ENCODE assay signal across 8 cellular contexts in genomic region chr18:10524507-10525425, GRCh38. TPM values are rescaled to one million over a fixed set of nuclear protein-coding genes. Genes with fewer than 3 reads are reported as not detected.
A peak's percentile ranks its signal among the peaks of the same experiment; 100 is the strongest.
DNase-seq lines count a peak whose midpoint lies in the region; ATAC-seq, FAIRE-seq and TF ChIP-seq lines count a peak whose summit lies in the region.

No MANE protein-coding gene starts in this region.

- BruUV-seq in Panc1 (replicated peaks; lab: Mats Ljungman, UMichigan): no TSS peak

- FAIRE-seq in HTR-8/SVneo (lab: Jason Lieb, UNC): no peak

- H3K4me1 ChIP-seq in GM23248 (ENCODE audit: insufficient read depth) (peaks cover 20% of the 10 kb centered on the region), Panc1 (ENCODE audit: control insufficient read depth, insufficient read depth, low read length) (peaks cover 4% of the 10 kb centered on the region; the same call in 1 of the 2 replicates)

- peaks cover 6% of the 10 kb centered on the region; the same call in 1 of the 2 replicates for H4K20me1 ChIP-seq in GM23248 (ENCODE audit: insufficient read depth)

- no peaks in the 10 kb centered on the region for H3K9me3 ChIP-seq in GM23248 (ENCODE audit: low read depth)
- H3K9me3 ChIP-seq in Panc1 (ENCODE audit: control insufficient read depth, insufficient read depth, low read depth, low read length): no peaks in the 10 kb centered on the region

- DNase-seq in GM23248 (peak; percentile 74), Panc1 (ENCODE audit: low read depth, low spot score) (no peak), epithelial cell of prostate (ENCODE audit: low read depth, low spot score) (no peak), sciatic nerve (ENCODE audit: low spot score) (no peak), HTR-8/SVneo (ENCODE audit: insufficient read length, low spot score) (no peak), NCI-H2107 treated with DMSO at 0.1 percent for 48 hours (lab: John Stamatoyannopoulos, UW; ENCODE audit: unreplicated experiment) (no peak)

- H3K4me2 ChIP-seq in GM23248 (ENCODE audit: unreplicated experiment): peak overlapping the region; percentile 91

- 34% methylated on average over 11 of the region's 11 CpGs for WGBS in GM23248 (ENCODE audit: low coverage in 1 of 2, low lambda C conversion rate in 2 of 2, missing lambda C conversion rate in 2 of 2), 2 experiments

- peaks cover 16% of the 10 kb centered on the region for H3F3A ChIP-seq in GM23248 (ENCODE audit: insufficient read depth)

- H3K27me3 ChIP-seq in GM23248 (replicated peaks; ENCODE audit: insufficient read depth): no peaks in the 10 kb centered on the region
- H3K27me3 ChIP-seq in Panc1 (ENCODE audit: control insufficient read depth, insufficient read depth, low read length): 0 out of 2 replicates have a peak, but pooled peaks cover under 1% of the 10 kb centered on the region

- H3K27ac ChIP-seq in GM23248 (peak overlapping the region; percentile 76), Panc1 (ENCODE audit: low read length) (peak overlapping the region; percentile 77; the same call in 1 of the 2 replicates), epithelial cell of prostate (peak overlapping the region; percentile 81)

- H3K36me3 ChIP-seq in GM23248 (ENCODE audit: low read depth) (no peaks in the 10 kb centered on the region), Panc1 (ENCODE audit: control insufficient read depth, insufficient read depth, low read length) (no peaks in the 10 kb centered on the region)

- H3K9me2 ChIP-seq in GM23248 (ENCODE audit: insufficient read depth): no peaks in the 10 kb centered on the region

- H3K79me2 ChIP-seq in GM23248 (ENCODE audit: insufficient read depth): peaks cover 36% of the 10 kb centered on the region

- H3K4me3 ChIP-seq in GM23248: peak overlapping the region; percentile 87
- H3K4me3 ChIP-seq in Panc1 (ENCODE audit: low read depth in 2 of 2, low read length in 2 of 2): peak overlapping the region; percentile 97 to 98

- in situ Hi-C loops in GM23248 (cut with MboI) (loop anchor here (5.0 to 25.0 kb wide), 2 partner anchors 552 to 837 kb away; no protein-coding TSS in a partner anchor), Panc1 (cut with HindIII; ENCODE audit: low pct_unique_long_range_greater_than_20kb, low sequenced_read_pairs) (no loop called here)

- POLR2A ChIA-PET in Panc1 (lab: Charles Lee): no interaction called here

- no peak for TF ChIP-seq CTCF in Panc1 (IDR thresholded peaks at IDR 0.05)

- CTCF ChIA-PET in Panc1 (lab: Charles Lee): no interaction called here

- intact Hi-C loops in Panc1 (cut with micrococcal nuclease; ENCODE audit: unreplicated experiment) (no loop called here), sciatic nerve (cut with DNase I) (no loop called here)

- peak overlapping the region; percentile 84 for H2AFZ ChIP-seq in GM23248

- H3K9ac ChIP-seq in GM23248: peak overlapping the region; percentile 90; the same call in 1 of the 2 replicates

- ATAC-seq in Panc1 (no peak), sciatic nerve (peak; percentile 5), GM18498 (IDR thresholded peaks at IDR 0.05; ENCODE audit: unreplicated experiment) (no peak), HG02588 (IDR thresholded peaks at IDR 0.05; ENCODE audit: unreplicated experiment) (no peak)

RNA-seq across cellular contexts. Expression of gene NAPG, which starts 1.1 kb away (rescaled TPM):
- 31.1 and 33.6 TPM in 2 replicates for total RNA-seq in GM23248 (2014; rRNA removed; shearing (Covaris generic))
- 24.5 and 27.4 TPM in 2 replicates for polyA plus RNA-seq in GM23248 (2016; fragmentation: Nextera tagmentation; extraction: Ambion mirVana)
- 27.8 TPM for total RNA-seq in Panc1 (2021; ENCODE audit: unreplicated experiment)
- 11.6 TPM for polyA plus RNA-seq in Panc1 (2012; ENCODE audit: insufficient read length)
- total RNA-seq in sciatic nerve: 40.0 TPM
